Comparison of ENCODE assay signal across 1 cellular context in the genomic region with DNA sequence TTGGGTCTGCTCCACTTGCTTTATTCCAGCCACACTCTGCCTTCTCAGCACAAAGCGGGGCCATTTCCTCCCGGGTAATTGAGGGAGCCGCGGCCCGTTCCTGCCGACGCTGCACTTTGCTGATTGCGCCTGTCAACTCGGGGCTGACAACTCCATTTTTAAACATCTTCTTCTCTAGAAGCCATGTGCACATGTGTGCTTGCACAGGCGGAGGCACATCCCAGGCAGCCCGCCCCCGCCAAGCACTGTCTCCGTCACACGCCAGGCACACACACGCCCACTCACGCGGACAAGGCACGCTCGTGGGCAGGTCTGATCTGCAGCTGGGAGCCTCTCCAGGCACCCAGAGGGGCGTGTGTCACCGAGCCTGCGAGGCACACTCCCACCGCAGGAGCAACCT.
A peak's percentile ranks its signal among the peaks of the same experiment; 100 is the strongest.
TF ChIP-seq lines count a peak whose summit lies in the region.

No MANE protein-coding gene starts in this region.

TF ChIP-seq in SK-N-SH, 30 proteins besides CTCF, POLR2A, EP300 and RAD21 (continued from another document):
- TF ChIP-seq, protein P1, sequence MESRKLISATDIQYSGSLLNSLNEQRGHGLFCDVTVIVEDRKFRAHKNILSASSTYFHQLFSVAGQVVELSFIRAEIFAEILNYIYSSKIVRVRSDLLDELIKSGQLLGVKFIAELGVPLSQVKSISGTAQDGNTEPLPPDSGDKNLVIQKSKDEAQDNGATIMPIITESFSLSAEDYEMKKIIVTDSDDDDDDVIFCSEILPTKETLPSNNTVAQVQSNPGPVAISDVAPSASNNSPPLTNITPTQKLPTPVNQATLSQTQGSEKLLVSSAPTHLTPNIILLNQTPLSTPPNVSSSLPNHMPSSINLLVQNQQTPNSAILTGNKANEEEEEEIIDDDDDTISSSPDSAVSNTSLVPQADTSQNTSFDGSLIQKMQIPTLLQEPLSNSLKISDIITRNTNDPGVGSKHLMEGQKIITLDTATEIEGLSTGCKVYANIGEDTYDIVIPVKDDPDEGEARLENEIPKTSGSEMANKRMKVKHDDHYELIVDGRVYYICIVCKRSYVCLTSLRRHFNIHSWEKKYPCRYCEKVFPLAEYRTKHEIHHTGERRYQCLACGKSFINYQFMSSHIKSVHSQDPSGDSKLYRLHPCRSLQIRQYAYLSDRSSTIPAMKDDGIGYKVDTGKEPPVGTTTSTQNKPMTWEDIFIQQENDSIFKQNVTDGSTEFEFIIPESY (IDR thresholded peaks at IDR 0.05; ENCODE audit: borderline replicate concordance, low read depth), result no peak
- TF ChIP-seq MXI1 (IDR thresholded peaks at IDR 0.05; ENCODE audit: low read depth, low read length) (peak; percentile 54; the same call in 1 of the 2 replicates), RFX5 (IDR thresholded peaks at IDR 0.05; ENCODE audit: low read length) (no peak)
TF ChIP-seq in SK-N-SH: peak in this region for 1.
